ENCODE assay signal across 1 cellular context in the genomic region with DNA sequence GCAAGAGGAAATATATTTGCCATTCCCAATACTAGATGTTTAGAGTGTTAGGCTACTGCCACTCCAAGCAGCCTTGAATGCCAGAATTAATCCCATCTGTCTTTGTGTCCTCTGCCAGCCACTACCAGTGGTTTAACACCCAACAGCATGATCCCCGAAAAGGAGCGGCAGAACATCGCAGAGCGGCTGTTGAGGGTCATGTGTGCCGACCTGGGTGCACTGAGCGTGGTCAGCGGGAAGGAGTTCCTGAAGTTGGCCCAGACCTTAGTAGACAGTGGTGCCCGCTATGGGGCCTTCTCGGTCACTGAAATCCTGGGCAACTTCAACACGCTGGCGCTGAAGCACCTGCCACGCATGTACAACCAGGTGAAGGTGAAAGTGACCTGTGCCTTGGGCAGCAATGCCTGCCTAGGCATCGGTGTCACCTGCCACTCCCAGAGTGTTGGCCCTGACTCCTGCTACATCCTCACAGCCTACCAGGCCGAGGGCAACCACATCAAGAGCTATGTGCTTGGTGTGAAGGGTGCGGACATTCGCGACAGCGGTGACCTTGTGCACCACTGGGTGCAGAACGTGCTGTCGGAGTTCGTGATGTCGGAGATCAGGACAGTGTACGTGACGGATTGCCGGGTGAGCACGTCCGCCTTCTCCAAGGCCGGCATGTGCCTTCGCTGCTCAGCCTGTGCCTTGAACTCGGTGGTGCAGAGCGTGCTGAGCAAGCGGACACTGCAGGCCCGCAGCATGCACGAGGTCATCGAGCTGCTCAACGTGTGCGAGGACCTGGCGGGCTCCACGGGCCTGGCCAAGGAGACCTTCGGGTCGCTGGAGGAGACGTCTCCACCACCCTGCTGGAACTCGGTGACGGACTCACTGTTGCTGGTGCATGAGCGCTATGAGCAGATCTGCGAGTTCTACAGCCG.
TF ChIP-seq lines count a peak whose summit lies in the region.

No MANE protein-coding gene starts in this region.

TF ChIP-seq in HepG2, 621 proteins besides CTCF, POLR2A, EP300 and RAD21:
- TF ChIP-seq ZBTB7A (CRISPR knock-in tag; IDR thresholded peaks at IDR 0.05) = 0 out of 2 replicates have a peak, but pooled peaks have one; percentile 33
- no peak for TF ChIP-seq ZNF614 (CRISPR knock-in tag; IDR thresholded peaks at IDR 0.05; ENCODE audit: borderline replicate concordance)
- 0 out of 2 replicates have a peak, but pooled peaks have one; percentile 23 for TF ChIP-seq ZBTB38 (CRISPR knock-in tag; IDR thresholded peaks at IDR 0.05)
- TF ChIP-seq, protein P1, sequence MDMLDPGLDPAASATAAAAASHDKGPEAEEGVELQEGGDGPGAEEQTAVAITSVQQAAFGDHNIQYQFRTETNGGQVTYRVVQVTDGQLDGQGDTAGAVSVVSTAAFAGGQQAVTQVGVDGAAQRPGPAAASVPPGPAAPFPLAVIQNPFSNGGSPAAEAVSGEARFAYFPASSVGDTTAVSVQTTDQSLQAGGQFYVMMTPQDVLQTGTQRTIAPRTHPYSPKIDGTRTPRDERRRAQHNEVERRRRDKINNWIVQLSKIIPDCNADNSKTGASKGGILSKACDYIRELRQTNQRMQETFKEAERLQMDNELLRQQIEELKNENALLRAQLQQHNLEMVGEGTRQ (IDR thresholded peaks at IDR 0.05; ENCODE audit: low read depth, low read length) = no peak
- TF ChIP-seq, protein P1 (CRISPR knock-in tag; IDR thresholded peaks at IDR 0.05; ENCODE audit: borderline replicate concordance) = no peak
- no peak for TF ChIP-seq ZBTB8A (CRISPR knock-in tag; IDR thresholded peaks at IDR 0.05; ENCODE audit: borderline replicate concordance, low read depth)
- TF ChIP-seq ZSCAN30 (CRISPR knock-in tag; IDR thresholded peaks at IDR 0.05) = no peak
